In genomic region chr13:110468986-110469495, GRCh38 we compare ENCODE assay signal across 20 cellular contexts.
"Had no signal": no experiment of that assay in that cellular context is flagged by ENCODE, and none has a peak within 500 bp of the region (broad histone marks: within the 10 kb centered on the region; RNA-seq: fewer than 3 reads in every experiment).

No MANE protein-coding gene starts in this region.

- H3K4me1 ChIP-seq: tibial artery, uterus had no signal

- H3K4me3 ChIP-seq: esophagus squamous epithelium, mucosa of descending colon, ovary, right atrium auricular region, sigmoid colon, tibial artery, upper lobe of left lung, uterus had no signal

- H3K36me3 Mint-ChIP-seq: natural killer cell had no signal

- H3K27ac Mint-ChIP-seq: natural killer cell had no signal

- H3K27me3 ChIP-seq: esophagus squamous epithelium, ovary, right atrium auricular region, sigmoid colon, tibial artery, upper lobe of left lung, uterus had no signal

- FAIRE-seq: endometrium, islet of Langerhans, small intestine had no signal

- H3K4me3 Mint-ChIP-seq: natural killer cell, neural crest cell had no signal

- H3K9me3 Mint-ChIP-seq: natural killer cell, neural crest cell had no signal

- ATAC-seq: left lobe of liver; mucosa of descending colon; natural killer cell; stimulated activated naive CD8-positive, alpha-beta T cell treated with anti-CD3 and anti-CD28 coated beads, Interleukin-15, Interleukin-2, amounts not matched to agents 100 U/mL and 50 U/mL, for 24 hours had no signal

- H3K27ac ChIP-seq: esophagus squamous epithelium, ovary, right atrium auricular region, sigmoid colon, tibial artery, uterus had no signal

- H3K36me3 ChIP-seq: ovary, uterus had no signal

- DNase-seq: effector memory CD4-positive, alpha-beta T cell; esophagus squamous epithelium; foreskin fibroblast; head of caudate nucleus; hippocampal formation; mucosa of descending colon; natural killer cell; ovary; sigmoid colon; small intestine; stimulated activated CD4-positive, alpha-beta T cell treated with anti-CD3 and anti-CD28 coated beads, Interleukin-2, amount 100 ng/mL, for 48 hours; stimulated activated naive CD8-positive, alpha-beta T cell treated with anti-CD3 and anti-CD28 coated beads, Interleukin-15, Interleukin-2, amounts not matched to agents 100 U/mL and 50 U/mL, for 24 hours; tibial artery; upper lobe of left lung; uterus had no signal

- H3K4me1 Mint-ChIP-seq: natural killer cell had no signal

- H3K9me3 ChIP-seq: esophagus squamous epithelium, mucosa of descending colon, ovary, right atrium auricular region, sigmoid colon, tibial artery, upper lobe of left lung, uterus had no signal
